ENCODE assay signal across 1 cellular context in genomic region chr12:52157566-52158150, GRCh38.
TF ChIP-seq lines count a peak whose summit lies in the region.

No MANE protein-coding gene starts in this region.

TF ChIP-seq in A549, 52 proteins besides CTCF, POLR2A, EP300 and RAD21 (continued from another document):
- TF ChIP-seq HOXA7 (CRISPR knock-in tag; IDR thresholded peaks at IDR 0.05) (no peak), BCL3 (IDR thresholded peaks at IDR 0.05) (no peak), FOSB (CRISPR knock-in tag; IDR thresholded peaks at IDR 0.05) (no peak)
